ENCODE assay signal across 24 cellular contexts in the genomic region with DNA sequence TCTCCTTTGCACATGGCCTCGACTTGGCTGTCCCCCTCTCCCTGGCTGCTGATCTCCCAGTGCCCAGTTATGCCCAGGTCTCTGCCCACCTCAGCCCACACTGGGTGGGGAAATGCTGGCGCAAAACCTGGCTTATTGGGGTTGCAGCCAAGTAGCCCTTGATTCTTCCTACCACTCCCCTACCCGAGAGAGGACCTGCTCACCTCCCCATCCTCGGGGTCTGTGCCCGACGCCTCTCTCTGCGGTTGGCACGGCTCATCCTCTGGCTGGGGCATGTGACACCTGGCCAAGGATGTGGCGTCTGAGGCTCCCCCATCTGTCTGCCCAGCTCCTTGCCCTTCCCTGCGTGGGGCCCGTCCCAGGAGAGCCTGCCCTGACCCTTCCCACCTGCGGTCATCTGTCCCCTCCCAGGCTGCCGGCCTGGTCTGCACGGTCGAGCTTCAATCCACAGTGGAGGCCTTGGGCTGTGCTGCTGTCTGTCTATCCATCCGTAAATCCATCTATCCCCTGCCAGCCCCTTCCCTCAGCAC.
"Had no signal": no experiment of that assay in that cellular context is flagged by ENCODE, and none has a peak within 500 bp of the region (broad histone marks: within the 10 kb centered on the region; RNA-seq: fewer than 3 reads in every experiment).

No MANE protein-coding gene starts in this region.

- H3K9me3 ChIP-seq: neutrophil, psoas muscle had no signal

- ATAC-seq: gastroesophageal sphincter, left lobe of liver, mucosa of descending colon, psoas muscle, sciatic nerve had no signal

- H3K4me3 Mint-ChIP-seq: nephron had no signal

- H3K27ac Mint-ChIP-seq: nephron had no signal

- H3K4me3 ChIP-seq: esophagus squamous epithelium, gastroesophageal sphincter, mucosa of descending colon, psoas muscle, spleen, stomach, thoracic aorta, transverse colon had no signal

- FAIRE-seq: colon had no signal

- H3K36me3 ChIP-seq: esophagus squamous epithelium, gastroesophageal sphincter, neutrophil, spleen, stomach, thoracic aorta, transverse colon had no signal

- H3K27ac ChIP-seq: esophagus squamous epithelium, gastroesophageal sphincter, neutrophil, psoas muscle, spleen, stomach, thoracic aorta, transverse colon had no signal

- DNase-seq: dermis blood vessel endothelial cell; esophagus squamous epithelium; foreskin fibroblast; glutamatergic neuron; islet precursor cell; mammary epithelial cell; mucosa of descending colon; psoas muscle; retina; spleen; stimulated activated CD4-positive, alpha-beta T cell treated with anti-CD3 and anti-CD28 coated beads, Interleukin-15, amount 100 ng/mL, for 24 hours; stimulated activated CD4-positive, alpha-beta T cell treated with anti-CD3 and anti-CD28 coated beads, Interleukin-1b, Interleukin-23, amount 100 ng/mL, for 48 hours; stimulated activated CD4-positive, alpha-beta T cell treated with anti-CD3 and anti-CD28 coated beads, Interleukin-4, amount 100 ng/mL, for 24 hours; stimulated activated naive CD4-positive, alpha-beta T cell; stomach; substantia nigra; transverse colon had no signal
